Comparison of ENCODE assay signal across 14 cellular contexts in genomic region chr11:24234822-24235508, GRCh38.
DNase-seq lines count a peak whose midpoint lies in the region; ATAC-seq and TF ChIP-seq lines count a peak whose summit lies in the region.
"Had no signal": no experiment of that assay in that cellular context is flagged by ENCODE, and none has a peak within 500 bp of the region (broad histone marks: within the 10 kb centered on the region; RNA-seq: fewer than 3 reads in every experiment).

No MANE protein-coding gene starts in this region.

- 64 to 77% methylated on average over 3 to 4 of the region's 4 CpGs for WGBS in body of pancreas, 2 donors
- WGBS in right lobe of liver (ENCODE audit: insufficient coverage, low coverage, low lambda C conversion rate, missing lambda C conversion rate): 67% methylated on average over 1 of the region's 4 CpGs

- no peak overlapping the region for H3K27ac ChIP-seq in body of pancreas
- no peak overlapping the region for H3K27ac ChIP-seq in right lobe of liver

- no peak for TF ChIP-seq CTCF in LNCaP clone FGC (IDR thresholded peaks at IDR 0.05; ENCODE audit: control insufficient read depth, extremely low read depth, insufficient read depth)
- no peak for TF ChIP-seq CTCF in body of pancreas (IDR thresholded peaks at IDR 0.05)
- peak in 1 of 4 donors; percentile 7 for TF ChIP-seq CTCF in right lobe of liver (IDR thresholded peaks at IDR 0.05)

- no peak for TF ChIP-seq POLR2A in body of pancreas (IDR thresholded peaks at IDR 0.05)
- TF ChIP-seq POLR2A in right lobe of liver (IDR thresholded peaks at IDR 0.05): no peak

- no peak for ATAC-seq in body of pancreas
- ATAC-seq in right lobe of liver: peak; percentile 39 to 94 (median 69)
- ATAC-seq: activated CD4-positive, CD25-positive, alpha-beta regulatory T cell treated with anti-CD3 and anti-CD28 coated beads, Interleukin-2, amount 50 U/mL, for 24 hours; stimulated activated naive CD8-positive, alpha-beta T cell treated with anti-CD3 and anti-CD28 coated beads, Interleukin-15, amount 100 ng/mL, for 72 hours had no signal

- H3K4me3 ChIP-seq in LNCaP clone FGC (ENCODE audit: low read depth, low read length): no peak overlapping the region
- H3K4me3 ChIP-seq in body of pancreas: no peak overlapping the region
- H3K4me3 ChIP-seq in right lobe of liver: no peak overlapping the region

- intact Hi-C loops in body of pancreas (cut with DNase I): no loop called here
- intact Hi-C loops in right lobe of liver (cut with DNase I): no loop called here

- H3K4me1 ChIP-seq in body of pancreas: no peaks in the 10 kb centered on the region
- no peaks in the 10 kb centered on the region for H3K4me1 ChIP-seq in right lobe of liver

- DNase-seq in EH (ENCODE audit: low read depth): peak; percentile 26
- DNase-seq in LNCaP clone FGC (ENCODE audit: low read depth): peak; percentile 6
- peak in 3 of 4 donors; percentile 16 to 42 (median 19) for DNase-seq in body of pancreas
- peak in 2 of 3 donors; percentile 53 to 57 for DNase-seq in right lobe of liver
- no peak for DNase-seq in activated T-cell treated with anti-CD3 and anti-CD28 coated beads for 4 hours
- DNase-seq in NCI-H510A treated with DMSO at 0.1 percent for 48 hours (lab: John Stamatoyannopoulos, UW): no peak
- no peak for DNase-seq in Ammon's horn (ENCODE audit: low spot score)
- no peak for DNase-seq in mucosa of gallbladder (ENCODE audit: low spot score)
- DNase-seq: cerebellar nuclear complex; KBM-7; NCI-H2227 treated with DMSO at 0.1 percent for 48 hours; SIG-M5; stimulated activated naive CD8-positive, alpha-beta T cell treated with anti-CD3 and anti-CD28 coated beads, Interleukin-15, amount 100 ng/mL, for 72 hours had no signal

- H3K36me3 ChIP-seq in body of pancreas (replicated peaks in 1 of 2; ENCODE audit: insufficient read depth in 1 of 2, low read depth in 2 of 2) (no peaks in the 10 kb centered on the region), right lobe of liver (no peaks in the 10 kb centered on the region)

- no peaks in the 10 kb centered on the region for H3K9me3 ChIP-seq in body of pancreas
- no peaks in the 10 kb centered on the region for H3K9me3 ChIP-seq in right lobe of liver

- H3K27me3 ChIP-seq in body of pancreas (no peaks in the 10 kb centered on the region), right lobe of liver (no peaks in the 10 kb centered on the region)

Comparison
In these comparisons a context has a peak if more than half of its experiments do, and no peak if none do; other contexts are left out.
1. DNase-seq: peak in EH (single experiment), LNCaP clone FGC (single experiment), body of pancreas (3 of 4) and right lobe of liver (2 of 3); none in activated T-cell treated with anti-CD3 and anti-CD28 coated beads for 4 hours (single experiment), NCI-H510A treated with DMSO at 0.1 percent for 48 hours (single experiment), Ammon's horn (single experiment) and mucosa of gallbladder (single experiment).